In the genomic region with DNA sequence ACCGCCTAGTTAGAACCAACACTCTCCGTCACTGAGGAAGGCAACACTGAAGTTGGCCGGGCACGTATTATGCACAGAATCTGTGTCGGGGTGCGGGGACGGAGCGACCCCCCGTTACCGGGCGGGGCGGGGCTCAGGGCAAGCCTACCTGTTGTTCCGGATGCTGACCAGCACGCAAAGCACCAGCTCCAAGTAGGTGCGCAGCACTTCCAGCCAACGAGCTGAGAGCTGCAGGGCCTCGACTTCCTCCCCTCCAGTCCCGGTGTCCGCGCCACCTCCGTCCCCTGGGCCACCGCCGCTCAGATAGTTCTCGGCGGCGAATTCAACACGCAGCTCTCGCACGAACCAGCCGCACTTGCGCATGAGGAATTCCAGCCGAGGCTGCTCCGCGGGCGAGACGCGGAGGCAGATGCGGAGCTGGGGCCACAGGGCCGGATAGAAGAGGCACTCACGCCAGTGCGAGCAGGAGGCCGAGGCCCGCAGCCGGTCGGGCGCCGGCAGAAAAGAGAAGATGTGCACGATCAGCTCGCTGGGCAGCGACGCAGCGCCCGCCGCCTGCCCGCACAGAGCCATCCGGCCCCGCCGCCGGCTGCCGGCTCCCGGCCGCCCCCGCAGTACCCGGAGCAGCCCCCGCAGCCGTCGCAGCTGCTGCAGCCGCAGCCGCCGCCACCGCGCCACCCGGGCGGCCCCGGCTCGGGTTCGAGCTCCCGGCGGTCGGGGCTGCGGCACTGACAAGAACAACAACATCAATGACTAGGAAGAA, we compare ENCODE assay signal across 8 cellular contexts. TPM values are rescaled to one million over a fixed set of nuclear protein-coding genes. Genes with fewer than 3 reads are reported as not detected.
DNase-seq lines count a peak whose midpoint lies in the region; ATAC-seq, FAIRE-seq and TF ChIP-seq lines count a peak whose summit lies in the region.

No MANE protein-coding gene starts in this region.

- peak overlapping the region; percentile 96 for H3K4me3 ChIP-seq in A549
- H3K4me3 ChIP-seq in OCI-LY7 (ENCODE audit: low read depth, low read length, poor library complexity, severe bottlenecking): peak overlapping the region; percentile 90
- H3K4me3 ChIP-seq in parathyroid adenoma (ENCODE audit: low read depth, low read length): peak overlapping the region; percentile 75
- H3K4me3 ChIP-seq in upper lobe of right lung: peak overlapping the region; percentile 90

- H2AFZ ChIP-seq in OCI-LY7 (ENCODE audit: low read length): peak overlapping the region; percentile 31; the same call in 1 of the 2 replicates
- peak overlapping the region; percentile 98 for H2AFZ ChIP-seq in parathyroid adenoma

- CTCF ChIA-PET in A549 (lab: Yijun Ruan, JAX) (interaction anchor here (0.9 to 2.2 kb wide), 2 partner anchors 184 to 325 kb away, joined by 3 to 13 read pairs; no protein-coding TSS in a partner anchor), OCI-LY7 (lab: Charles Lee; ENCODE audit: unreplicated experiment) (interaction anchor here (0.7 kb wide), 1 partner anchor 164 kb away, joined by 4 read pairs; no protein-coding TSS in a partner anchor)

- TF ChIP-seq CTCF in A549 (IDR thresholded peaks at IDR 0.05) (no peak), OCI-LY7 (conservative IDR thresholded peaks at IDR 0.05; ENCODE audit: low read length) (no peak), parathyroid adenoma (IDR thresholded peaks at IDR 0.05) (no peak), upper lobe of right lung (IDR thresholded peaks at IDR 0.05) (no peak)

- POLR2A ChIA-PET in A549 (lab: Yijun Ruan, JAX): interaction anchor here (0.6 to 2.9 kb wide), 9 partner anchors 36 to 1790 kb away, joined by 3 to 26 read pairs (median 6); partner anchors contain the start of genes GEMIN2, PNN, SEC23A and TRAPPC6B
- POLR2A ChIA-PET in OCI-LY7 (lab: Charles Lee): interaction anchor here (0.6 to 4.7 kb wide), 8 partner anchors 8 to 758 kb away, joined by 3 to 35 read pairs (median 7); partner anchors contain the start of genes GEMIN2 and SEC23A

- H3K9me3 ChIP-seq in A549 (no peaks in the 10 kb centered on the region), OCI-LY7 (ENCODE audit: low read length) (no peaks in the 10 kb centered on the region), parathyroid adenoma (ENCODE audit: control insufficient read depth, low read length) (no peaks in the 10 kb centered on the region), upper lobe of right lung (no peaks in the 10 kb centered on the region)

- DNase-seq in A549 (ENCODE audit: low read depth in 1 of 2, low spot score in 1 of 2): peak; percentile 16 to 37
- DNase-seq in OCI-LY7 (ENCODE audit: low spot score): peak; percentile 72
- peak; percentile 18 for DNase-seq in activated gamma-delta T cell treated with anti-CD3 and anti-CD28 coated beads, Interleukin-2, amount 50 U/mL, for 16 hours (ENCODE audit: low read depth)
- DNase-seq in glomerular visceral epithelial cell (ENCODE audit: extremely low spot score): peak; percentile 37
- DNase-seq in upper lobe of right lung: peak; percentile 80

- H3K27me3 ChIP-seq in parathyroid adenoma (ENCODE audit: control insufficient read depth, insufficient read depth, low read length): no peaks in the 10 kb centered on the region
- no peaks in the 10 kb centered on the region for H3K27me3 ChIP-seq in upper lobe of right lung

- H3K36me3 ChIP-seq in OCI-LY7 (ENCODE audit: insufficient read depth, low read length): no peaks in the 10 kb centered on the region
- H3K36me3 ChIP-seq in parathyroid adenoma (ENCODE audit: control insufficient read depth, insufficient read depth, low read length): no peaks in the 10 kb centered on the region
- H3K36me3 ChIP-seq in upper lobe of right lung: no peaks in the 10 kb centered on the region

- ATAC-seq in A549: peak; percentile 4 to 26
- peak; percentile 23 for ATAC-seq in GM18502 (IDR thresholded peaks at IDR 0.05; ENCODE audit: poor library complexity, unreplicated experiment)
- ATAC-seq in HG02943 (IDR thresholded peaks at IDR 0.05; ENCODE audit: low read depth, unreplicated experiment): peak; percentile 17
- peak; percentile 12 for ATAC-seq in upper lobe of right lung

- H3K27ac ChIP-seq in A549: peak overlapping the region; percentile 93 to 98
- peak overlapping the region; percentile 82 for H3K27ac ChIP-seq in OCI-LY7 (ENCODE audit: low read depth, low read length, poor library complexity, severe bottlenecking)
- peak overlapping the region; percentile 99 for H3K27ac ChIP-seq in parathyroid adenoma
- H3K27ac ChIP-seq in upper lobe of right lung: peak overlapping the region; percentile 100

- no peak for FAIRE-seq in A549 (lab: Jason Lieb, UNC)

- BruUV-seq in OCI-LY7 (replicated peaks; lab: Mats Ljungman, UMichigan): no TSS peak

- TF ChIP-seq RAD21 in A549 (conservative IDR thresholded peaks at IDR 0.05 in 1 of 2, IDR thresholded peaks at IDR 0.05 in 1 of 2): no peak

- peaks cover 21% of the 10 kb centered on the region for H4K20me1 ChIP-seq in OCI-LY7 (ENCODE audit: insufficient read depth, low read length)

- no peak for TF ChIP-seq EP300 in A549 (IDR thresholded peaks at IDR 0.05)

- peak; percentile 34 for TF ChIP-seq POLR2A in A549 (IDR thresholded peaks at IDR 0.05; ENCODE audit: low read length)

- peaks cover 57% of the 10 kb centered on the region for H3K79me2 ChIP-seq in OCI-LY7 (ENCODE audit: insufficient read depth, low read depth, low read length)
- H3K79me2 ChIP-seq in parathyroid adenoma: peaks cover 22% of the 10 kb centered on the region

- H3K9me2 ChIP-seq in OCI-LY7 (ENCODE audit: insufficient read depth, low read length): no peaks in the 10 kb centered on the region

- H3K4me2 ChIP-seq in A549: peak overlapping the region; percentile 90
- H3K4me2 ChIP-seq in OCI-LY7 (ENCODE audit: low read length): peak overlapping the region; percentile 96
- peak overlapping the region; percentile 92 for H3K4me2 ChIP-seq in parathyroid adenoma (ENCODE audit: low read length)

- H3K4me1 ChIP-seq in A549: peaks cover 18% of the 10 kb centered on the region; the same call in 2 of the 3 replicates
- peaks cover 35% of the 10 kb centered on the region for H3K4me1 ChIP-seq in OCI-LY7 (ENCODE audit: insufficient read depth, low read length, poor library complexity, severe bottlenecking)
- peaks cover 10% of the 10 kb centered on the region for H3K4me1 ChIP-seq in parathyroid adenoma
- peaks cover 37% of the 10 kb centered on the region for H3K4me1 ChIP-seq in upper lobe of right lung

- WGBS in A549 (ENCODE audit: missing lambda C conversion rate): 1% methylated on average over 10 of the region's 81 CpGs

- intact Hi-C loops in OCI-LY7 (cut with micrococcal nuclease; ENCODE audit: unreplicated experiment): loop anchor here (1.0 to 5.0 kb wide), 4 partner anchors 164 to 329 kb away; partner anchors contain the start of genes MIA2, PNN and SEC23A
- intact Hi-C loops in upper lobe of right lung (cut with DNase I): no loop called here

- H3K9ac ChIP-seq in parathyroid adenoma: peak overlapping the region; percentile 89

TF ChIP-seq in A549, 52 proteins besides CTCF, POLR2A, EP300 and RAD21:
- TF ChIP-seq CHD4 (IDR thresholded peaks at IDR 0.05; ENCODE audit: borderline replicate concordance) (no peak), KDM5A (IDR thresholded peaks at IDR 0.05) (no peak), ZSCAN20 (CRISPR knock-in tag; IDR thresholded peaks at IDR 0.05) (no peak), NPAS2 (CRISPR knock-in tag; IDR thresholded peaks at IDR 0.05; ENCODE audit: borderline replicate concordance) (0 out of 2 replicates have a peak, but pooled peaks have one; percentile 10), REST (IDR thresholded peaks at IDR 0.05) (no peak), PHF8 (IDR thresholded peaks at IDR 0.05; ENCODE audit: borderline replicate concordance, low read depth) (no peak; the same call in 1 of the 2 replicates), EHF (CRISPR knock-in tag; IDR thresholded peaks at IDR 0.05) (no peak), BHLHE40 (IDR thresholded peaks at IDR 0.05; ENCODE audit: low read depth, low read length) (no peak)

RNA-seq across cellular contexts. Expression of gene FBXO33, which starts 0.6 kb away (rescaled TPM):
- polyA plus RNA-seq in A549 (2011; rRNA removed) (10.6 and 10.8 TPM in 2 replicates), A549 (2017; fragmentation: RNase III; extraction: RNeasy Plus Mini Kit Qiagen cat#74134 plus additional on column Dnase treatment) (6.6 to 8.2 TPM (median 7.3 TPM) in 3 replicates)
- polyA plus RNA-seq in A549 (2012; cell fraction: cytosol; rRNA removed): 5.8 and 7.3 TPM in 2 replicates
- polyA plus RNA-seq in A549 (2012; cell fraction: nucleus; rRNA removed): 5.4 and 5.7 TPM in 2 replicates
- 6.1 and 14.1 TPM in 2 replicates for polyA minus RNA-seq in A549 (2011; rRNA and poly(A)+ RNA removed)
- 14.2 and 19.8 TPM in 2 replicates for total RNA-seq in OCI-LY7 (2014; rRNA removed; shearing (Covaris generic))
- total RNA-seq in OCI-LY7 (2022) (16.6 and 17.4 TPM in 2 replicates), upper lobe of right lung (13.5 TPM)

Comparison
In these comparisons a context has a peak if more than half of its experiments do, and no peak if none do; other contexts are left out.
1. Peak in every context shown above with its lines: DNase-seq, ATAC-seq, H3K4me3 ChIP-seq and H3K27ac ChIP-seq.
2. DNase-seq: peak in every context shown above with its lines; median percentile 80 in upper lobe of right lung; 72 in OCI-LY7; 37 in glomerular visceral epithelial cell; 26 in A549; 18 in activated gamma-delta T cell treated with anti-CD3 and anti-CD28 coated beads, Interleukin-2, amount 50 U/mL, for 16 hours.